Comparison of ENCODE assay signal across 2 cellular contexts in genomic region chr14:92938890-92939671, GRCh38.
TF ChIP-seq lines count a peak whose summit lies in the region.

No MANE protein-coding gene starts in this region.

TF ChIP-seq in GM23338, 12 proteins besides CTCF, POLR2A, EP300 and RAD21 (continued from another document):
- TF ChIP-seq, protein P1, sequence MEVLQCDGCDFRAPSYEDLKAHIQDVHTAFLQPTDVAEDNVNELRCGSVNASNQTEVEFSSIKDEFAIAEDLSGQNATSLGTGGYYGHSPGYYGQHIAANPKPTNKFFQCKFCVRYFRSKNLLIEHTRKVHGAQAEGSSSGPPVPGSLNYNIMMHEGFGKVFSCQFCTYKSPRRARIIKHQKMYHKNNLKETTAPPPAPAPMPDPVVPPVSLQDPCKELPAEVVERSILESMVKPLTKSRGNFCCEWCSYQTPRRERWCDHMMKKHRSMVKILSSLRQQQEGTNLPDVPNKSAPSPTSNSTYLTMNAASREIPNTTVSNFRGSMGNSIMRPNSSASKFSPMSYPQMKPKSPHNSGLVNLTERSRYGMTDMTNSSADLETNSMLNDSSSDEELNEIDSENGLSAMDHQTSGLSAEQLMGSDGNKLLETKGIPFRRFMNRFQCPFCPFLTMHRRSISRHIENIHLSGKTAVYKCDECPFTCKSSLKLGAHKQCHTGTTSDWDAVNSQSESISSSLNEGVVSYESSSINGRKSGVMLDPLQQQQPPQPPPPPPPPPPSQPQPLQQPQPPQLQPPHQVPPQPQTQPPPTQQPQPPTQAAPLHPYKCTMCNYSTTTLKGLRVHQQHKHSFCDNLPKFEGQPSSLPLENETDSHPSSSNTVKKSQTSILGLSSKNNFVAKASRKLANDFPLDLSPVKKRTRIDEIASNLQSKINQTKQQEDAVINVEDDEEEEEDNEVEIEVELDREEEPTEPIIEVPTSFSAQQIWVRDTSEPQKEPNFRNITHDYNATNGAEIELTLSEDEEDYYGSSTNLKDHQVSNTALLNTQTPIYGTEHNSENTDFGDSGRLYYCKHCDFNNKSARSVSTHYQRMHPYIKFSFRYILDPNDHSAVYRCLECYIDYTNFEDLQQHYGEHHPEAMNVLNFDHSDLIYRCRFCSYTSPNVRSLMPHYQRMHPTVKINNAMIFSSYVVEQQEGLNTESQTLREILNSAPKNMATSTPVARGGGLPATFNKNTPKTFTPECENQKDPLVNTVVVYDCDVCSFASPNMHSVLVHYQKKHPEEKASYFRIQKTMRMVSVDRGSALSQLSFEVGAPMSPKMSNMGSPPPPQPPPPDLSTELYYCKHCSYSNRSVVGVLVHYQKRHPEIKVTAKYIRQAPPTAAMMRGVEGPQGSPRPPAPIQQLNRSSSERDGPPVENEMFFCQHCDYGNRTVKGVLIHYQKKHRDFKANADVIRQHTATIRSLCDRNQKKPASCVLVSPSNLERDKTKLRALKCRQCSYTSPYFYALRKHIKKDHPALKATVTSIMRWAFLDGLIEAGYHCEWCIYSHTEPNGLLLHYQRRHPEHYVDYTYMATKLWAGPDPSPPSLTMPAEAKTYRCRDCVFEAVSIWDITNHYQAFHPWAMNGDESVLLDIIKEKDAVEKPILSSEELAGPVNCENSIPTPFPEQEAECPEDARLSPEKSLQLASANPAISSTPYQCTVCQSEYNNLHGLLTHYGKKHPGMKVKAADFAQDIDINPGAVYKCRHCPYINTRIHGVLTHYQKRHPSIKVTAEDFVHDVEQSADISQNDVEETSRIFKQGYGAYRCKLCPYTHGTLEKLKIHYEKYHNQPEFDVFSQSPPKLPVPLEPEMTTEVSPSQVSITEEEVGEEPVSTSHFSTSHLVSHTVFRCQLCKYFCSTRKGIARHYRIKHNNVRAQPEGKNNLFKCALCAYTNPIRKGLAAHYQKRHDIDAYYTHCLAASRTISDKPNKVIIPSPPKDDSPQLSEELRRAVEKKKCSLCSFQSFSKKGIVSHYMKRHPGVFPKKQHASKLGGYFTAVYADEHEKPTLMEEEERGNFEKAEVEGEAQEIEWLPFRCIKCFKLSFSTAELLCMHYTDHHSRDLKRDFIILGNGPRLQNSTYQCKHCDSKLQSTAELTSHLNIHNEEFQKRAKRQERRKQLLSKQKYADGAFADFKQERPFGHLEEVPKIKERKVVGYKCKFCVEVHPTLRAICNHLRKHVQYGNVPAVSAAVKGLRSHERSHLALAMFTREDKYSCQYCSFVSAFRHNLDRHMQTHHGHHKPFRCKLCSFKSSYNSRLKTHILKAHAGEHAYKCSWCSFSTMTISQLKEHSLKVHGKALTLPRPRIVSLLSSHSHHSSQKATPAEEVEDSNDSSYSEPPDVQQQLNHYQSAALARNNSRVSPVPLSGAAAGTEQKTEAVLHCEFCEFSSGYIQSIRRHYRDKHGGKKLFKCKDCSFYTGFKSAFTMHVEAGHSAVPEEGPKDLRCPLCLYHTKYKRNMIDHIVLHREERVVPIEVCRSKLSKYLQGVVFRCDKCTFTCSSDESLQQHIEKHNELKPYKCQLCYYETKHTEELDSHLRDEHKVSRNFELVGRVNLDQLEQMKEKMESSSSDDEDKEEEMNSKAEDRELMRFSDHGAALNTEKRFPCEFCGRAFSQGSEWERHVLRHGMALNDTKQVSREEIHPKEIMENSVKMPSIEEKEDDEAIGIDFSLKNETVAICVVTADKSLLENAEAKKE (CRISPR knock-in tag; IDR thresholded peaks at IDR 0.05) = no peak
- no peak for TF ChIP-seq NANOG (IDR thresholded peaks at IDR 0.05; ENCODE audit: borderline replicate concordance)
- no peak for TF ChIP-seq CREB1 (CRISPR knock-in tag; IDR thresholded peaks at IDR 0.05; ENCODE audit: low read depth)
- TF ChIP-seq, protein P2, sequence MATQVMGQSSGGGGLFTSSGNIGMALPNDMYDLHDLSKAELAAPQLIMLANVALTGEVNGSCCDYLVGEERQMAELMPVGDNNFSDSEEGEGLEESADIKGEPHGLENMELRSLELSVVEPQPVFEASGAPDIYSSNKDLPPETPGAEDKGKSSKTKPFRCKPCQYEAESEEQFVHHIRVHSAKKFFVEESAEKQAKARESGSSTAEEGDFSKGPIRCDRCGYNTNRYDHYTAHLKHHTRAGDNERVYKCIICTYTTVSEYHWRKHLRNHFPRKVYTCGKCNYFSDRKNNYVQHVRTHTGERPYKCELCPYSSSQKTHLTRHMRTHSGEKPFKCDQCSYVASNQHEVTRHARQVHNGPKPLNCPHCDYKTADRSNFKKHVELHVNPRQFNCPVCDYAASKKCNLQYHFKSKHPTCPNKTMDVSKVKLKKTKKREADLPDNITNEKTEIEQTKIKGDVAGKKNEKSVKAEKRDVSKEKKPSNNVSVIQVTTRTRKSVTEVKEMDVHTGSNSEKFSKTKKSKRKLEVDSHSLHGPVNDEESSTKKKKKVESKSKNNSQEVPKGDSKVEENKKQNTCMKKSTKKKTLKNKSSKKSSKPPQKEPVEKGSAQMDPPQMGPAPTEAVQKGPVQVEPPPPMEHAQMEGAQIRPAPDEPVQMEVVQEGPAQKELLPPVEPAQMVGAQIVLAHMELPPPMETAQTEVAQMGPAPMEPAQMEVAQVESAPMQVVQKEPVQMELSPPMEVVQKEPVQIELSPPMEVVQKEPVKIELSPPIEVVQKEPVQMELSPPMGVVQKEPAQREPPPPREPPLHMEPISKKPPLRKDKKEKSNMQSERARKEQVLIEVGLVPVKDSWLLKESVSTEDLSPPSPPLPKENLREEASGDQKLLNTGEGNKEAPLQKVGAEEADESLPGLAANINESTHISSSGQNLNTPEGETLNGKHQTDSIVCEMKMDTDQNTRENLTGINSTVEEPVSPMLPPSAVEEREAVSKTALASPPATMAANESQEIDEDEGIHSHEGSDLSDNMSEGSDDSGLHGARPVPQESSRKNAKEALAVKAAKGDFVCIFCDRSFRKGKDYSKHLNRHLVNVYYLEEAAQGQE (IDR thresholded peaks at IDR 0.05; ENCODE audit: unreplicated experiment) = peak; percentile 28
- no peak for TF ChIP-seq JUNB (IDR thresholded peaks at IDR 0.05; ENCODE audit: unreplicated experiment)
TF ChIP-seq in GM23338: peak in this region for 1.

TF ChIP-seq in WTC11, 78 proteins besides CTCF, POLR2A, EP300 and RAD21 (continued from another document):
- TF ChIP-seq ATF2 (CRISPR knock-in tag; IDR thresholded peaks at IDR 0.05; ENCODE audit: borderline replicate concordance, low read depth) (no peak), TP53 (CRISPR knock-in tag; IDR thresholded peaks at IDR 0.05) (no peak)
